In the genomic region with DNA sequence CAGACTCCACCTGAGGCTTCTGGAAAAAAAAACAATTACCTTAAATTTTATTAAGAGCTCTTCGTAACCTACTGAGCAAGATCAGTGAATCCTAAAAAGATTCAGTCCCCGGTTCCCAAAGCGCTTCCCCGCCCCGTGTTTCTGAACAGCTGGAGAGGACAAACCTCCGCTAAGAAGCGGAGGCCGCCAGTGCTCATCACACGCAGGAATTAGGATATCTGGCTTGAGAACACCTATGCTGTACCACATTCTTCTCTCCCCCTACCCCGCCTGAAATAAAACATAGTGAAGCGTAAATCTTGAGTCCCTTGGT, we compare ENCODE assay signal across 8 cellular contexts. TPM values are rescaled to one million over a fixed set of nuclear protein-coding genes. Genes with fewer than 3 reads are reported as not detected.
DNase-seq lines count a peak whose midpoint lies in the region; ATAC-seq and TF ChIP-seq lines count a peak whose summit lies in the region.

No MANE protein-coding gene starts in this region.

- peaks cover 43% of the 10 kb centered on the region for H3K36me3 Mint-ChIP-seq in activated T-cell treated with anti-CD3 and anti-CD28 coated beads, Interleukin-2, amount 50 U/mL, for 24 hours (ENCODE audit: low read depth)
- no peaks in the 10 kb centered on the region for H3K36me3 Mint-ChIP-seq in T-helper 17 cell (ENCODE audit: low read depth)

- no peaks in the 10 kb centered on the region for H3K27me3 ChIP-seq in sigmoid colon

- TF ChIP-seq CTCF in sigmoid colon (IDR thresholded peaks at IDR 0.05): no peak

- H3K9me3 ChIP-seq in T-helper 17 cell (ENCODE audit: control insufficient read depth, low read length, poor library complexity, severe bottlenecking): no peaks in the 10 kb centered on the region
- no peaks in the 10 kb centered on the region for H3K9me3 ChIP-seq in sigmoid colon

- H3K27ac Mint-ChIP-seq in activated T-cell treated with anti-CD3 and anti-CD28 coated beads, Interleukin-2, amount 50 U/mL, for 24 hours: peak overlapping the region; percentile 98
- peak overlapping the region; percentile 94 for H3K27ac Mint-ChIP-seq in T-helper 17 cell

- peak overlapping the region; percentile 98 for H3K4me3 Mint-ChIP-seq in activated T-cell treated with anti-CD3 and anti-CD28 coated beads, Interleukin-2, amount 50 U/mL, for 24 hours
- H3K4me3 Mint-ChIP-seq in T-helper 17 cell: peak overlapping the region; percentile 96

- peak overlapping the region; percentile 70 to 97 (median 96) for H3K4me3 ChIP-seq in sigmoid colon

- H3K36me3 ChIP-seq in sigmoid colon: peaks cover 0 to 5% (median 0%) of the 10 kb centered on the region in 4 donors

- TF ChIP-seq POLR2A in sigmoid colon (IDR thresholded peaks at IDR 0.05): no peak

- WGBS in sigmoid colon, 2 donors: 2 to 4% methylated on average over 11 of the region's 11 CpGs

- peaks cover 25% of the 10 kb centered on the region for H3K4me1 Mint-ChIP-seq in activated T-cell treated with anti-CD3 and anti-CD28 coated beads, Interleukin-2, amount 50 U/mL, for 24 hours (ENCODE audit: low read depth)
- H3K4me1 Mint-ChIP-seq in T-helper 17 cell: peaks cover 16% of the 10 kb centered on the region

- H3K27me3 Mint-ChIP-seq in activated T-cell treated with anti-CD3 and anti-CD28 coated beads, Interleukin-2, amount 50 U/mL, for 24 hours: no peaks in the 10 kb centered on the region
- H3K27me3 Mint-ChIP-seq in T-helper 17 cell: no peaks in the 10 kb centered on the region

- H3K27ac ChIP-seq in sigmoid colon: peak overlapping the region; percentile 77 to 86 (median 85)

- no peak for DNase-seq in activated T-cell treated with anti-CD3 and anti-CD28 coated beads, Interleukin-2, amount 50 U/mL, for 24 hours
- DNase-seq in activated T-cell treated with anti-CD3 and anti-CD28 coated beads for 4 hours: no peak
- no peak for DNase-seq in T-helper 17 cell
- peak in 36 of 42 donors; percentile 13 to 73 (median 45) for DNase-seq in head of caudate nucleus
- DNase-seq in sigmoid colon: no peak
- DNase-seq in stimulated activated CD4-positive, alpha-beta T cell treated with anti-CD3 and anti-CD28 coated beads, Interleukin-2, amount 100 ng/mL, for 48 hours: no peak
- DNase-seq in kidney tubule cell (ENCODE audit: low spot score): no peak

- no peak for ATAC-seq in T-helper 17 cell
- ATAC-seq in GM21619 (IDR thresholded peaks at IDR 0.05; ENCODE audit: unreplicated experiment): no peak

- intact Hi-C loops in head of caudate nucleus (cut with DNase I): loop anchor here (5.0 kb wide), 1 partner anchor 168 kb away; a partner anchor contains a TSS
- intact Hi-C loops in sigmoid colon (cut with DNase I): loop anchor here (2.0 kb wide), 1 partner anchor 166 kb away; a partner anchor contains a TSS

- H3K9me3 Mint-ChIP-seq in activated T-cell treated with anti-CD3 and anti-CD28 coated beads, Interleukin-2, amount 50 U/mL, for 24 hours: no peaks in the 10 kb centered on the region

- peaks cover 0 to 31% (median 21%) of the 10 kb centered on the region in 4 donors for H3K4me1 ChIP-seq in sigmoid colon

- TF ChIP-seq EP300 in sigmoid colon (IDR thresholded peaks at IDR 0.05): no peak

RNA-seq across cellular contexts. Expression of a gene that starts 0.8 kb away (rescaled TPM):
- total RNA-seq in T-helper 17 cell (10 to 100 TPM; 45.1 to 50.7 TPM), sigmoid colon (10 to 100 TPM; 19.1 to 32.1 (median 27.3) TPM)
- polyA plus RNA-seq in sigmoid colon: 10 to 100 TPM; 13.8 to 21.0 (median 16.4) TPM

RNA-seq across cellular contexts. Expression of a gene that starts 52.0 kb away (rescaled TPM):
- 100 to 1,000 TPM; 514 to 570 TPM for total RNA-seq in T-helper 17 cell
- 100 to 1,000 TPM; 252 to 463 (median 333) TPM for total RNA-seq in sigmoid colon
- polyA plus RNA-seq in sigmoid colon: 100 to 1,000 TPM; 167 to 333 (median 245) TPM

Comparison
In these comparisons a context has a peak if more than half of its experiments do, and no peak if none do; other contexts are left out.
1. DNase-seq: peak in head of caudate nucleus (36 of 42); none in activated T-cell treated with anti-CD3 and anti-CD28 coated beads, Interleukin-2, amount 50 U/mL, for 24 hours (single experiment), activated T-cell treated with anti-CD3 and anti-CD28 coated beads for 4 hours (single experiment), T-helper 17 cell (0 of 3), sigmoid colon (single experiment), stimulated activated CD4-positive, alpha-beta T cell treated with anti-CD3 and anti-CD28 coated beads, Interleukin-2, amount 100 ng/mL, for 48 hours (0 of 2) and kidney tubule cell (single experiment).